Comparison of ENCODE assay signal across 18 cellular contexts in genomic region chr15:49985463-49985862, GRCh38.
DNase-seq lines count a peak whose midpoint lies in the region; ATAC-seq, FAIRE-seq and TF ChIP-seq lines count a peak whose summit lies in the region.
"Had no signal": no experiment of that assay in that cellular context is flagged by ENCODE, and none has a peak within 500 bp of the region (broad histone marks: within the 10 kb centered on the region; RNA-seq: fewer than 3 reads in every experiment).

No MANE protein-coding gene starts in this region.

- intact Hi-C loops in IMR-90 (cut with micrococcal nuclease), result no loop called here
- intact Hi-C loops in pancreas (cut with DNase I), result no loop called here

- H3K4ac ChIP-seq in IMR-90 (ENCODE audit: low read depth, low read length), result no peak overlapping the region

- peak overlapping the region; percentile 4; the same call in 1 of the 2 replicates for H4K5ac ChIP-seq in IMR-90 (ENCODE audit: low read depth, low read length)

- no peak for TF ChIP-seq RAD21 in IMR-90 (IDR thresholded peaks at IDR 0.05; ENCODE audit: low read length)

- H3K9me3 ChIP-seq in IMR-90 (ENCODE audit: control insufficient read depth, insufficient read depth, low read length), result no peaks in the 10 kb centered on the region
- no peaks in the 10 kb centered on the region for H3K9me3 ChIP-seq in neutrophil
- H3K9me3 ChIP-seq in pancreas, result no peaks in the 10 kb centered on the region

- H3K27me3 ChIP-seq in IMR-90 (ENCODE audit: control insufficient read depth, insufficient read depth, low read length) (no peaks in the 10 kb centered on the region), neutrophil (no peaks in the 10 kb centered on the region), pancreas (no peaks in the 10 kb centered on the region)

- 0 out of 3 replicates have a peak overlapping the region, but pooled peaks have one; percentile 9 for H2BK15ac ChIP-seq in IMR-90 (ENCODE audit: low read depth, low read length)

- no peak overlapping the region for H2BK5ac ChIP-seq in IMR-90 (ENCODE audit: low read depth, low read length, poor library complexity, severe bottlenecking)

- CTCF ChIA-PET in IMR-90 (lab: Yijun Ruan, JAX), result no interaction called here

- dilution Hi-C loops in IMR-90 (cut with HindIII; ENCODE audit: low sequenced_read_pairs, unreplicated experiment), result no loop called here

- peak overlapping the region; percentile 19; the same call in 1 of the 2 replicates for H3K18ac ChIP-seq in IMR-90 (ENCODE audit: low read depth, low read length)

- H3K4me3 ChIP-seq in IMR-90 (ENCODE audit: insufficient read depth, low read depth, low read length) (no peak overlapping the region), neutrophil (ENCODE audit: low read depth in 1 of 2, low read length in 1 of 2) (no peak overlapping the region), pancreas (no peak overlapping the region)
- H3K4me3 ChIP-seq: GM23338 had no signal

- no peak overlapping the region for H3K4me2 ChIP-seq in IMR-90 (ENCODE audit: low read depth, low read length)
- H3K4me2 ChIP-seq: GM23338 had no signal

- no peak overlapping the region for H2AK9ac ChIP-seq in IMR-90 (replicated peaks; ENCODE audit: low read depth, low read length, poor library complexity)

- no peaks in the 10 kb centered on the region for H3K9me1 ChIP-seq in IMR-90 (ENCODE audit: insufficient read depth, low read length)

- no peak overlapping the region for H3K14ac ChIP-seq in IMR-90 (replicated peaks; ENCODE audit: low read depth, low read length)

- H3K36me3 Mint-ChIP-seq in endothelial cell (ENCODE audit: low read depth, unreplicated experiment), result peaks cover 7% of the 10 kb centered on the region
- H3K36me3 Mint-ChIP-seq: CD4-positive, alpha-beta memory T cell had no signal

- TF ChIP-seq CTCF in IMR-90 (conservative IDR thresholded peaks at IDR 0.05; ENCODE audit: low read depth, low read length) (no peak), endothelial cell (IDR thresholded peaks at IDR 0.05; ENCODE audit: unreplicated experiment) (no peak), neutrophil (IDR thresholded peaks at IDR 0.05) (no peak), pancreas (IDR thresholded peaks at IDR 0.05) (no peak)

- POLR2A ChIA-PET in IMR-90 (lab: Charles Lee; ENCODE audit: unreplicated experiment), result no interaction called here

- no peak overlapping the region for H4K91ac ChIP-seq in IMR-90 (ENCODE audit: insufficient read depth, low read depth, low read length)

- DNase-seq in IMR-90 (no peak), endothelial cell (ENCODE audit: low spot score) (no peak), hippocampal formation (lab: John Stamatoyannopoulos, UW) (no peak), pancreas (no peak)
- no peak for DNase-seq in stimulated activated CD4-positive, alpha-beta T cell treated with anti-CD3 and anti-CD28 coated beads, Interleukin-4, amount 100 ng/mL, for 24 hours
- DNase-seq: C1 segment of cervical spinal cord; Calu3; CD4-positive, alpha-beta memory T cell; COR-L47; DMS53; DMS79 treated with DMSO at 0.1 percent for 48 hours; GF-D8; H9 had no signal

- peaks cover 53% of the 10 kb centered on the region for H3K4me1 Mint-ChIP-seq in endothelial cell (ENCODE audit: unreplicated experiment)
- H3K4me1 Mint-ChIP-seq: CD4-positive, alpha-beta memory T cell; GM23338 had no signal

- no peak overlapping the region for H3K56ac ChIP-seq in IMR-90 (ENCODE audit: extremely low read depth, insufficient read depth, low read length)

- no peak overlapping the region for H4K8ac ChIP-seq in IMR-90 (ENCODE audit: low read depth in 2 of 2, low read length in 2 of 2)

- H2BK20ac ChIP-seq in IMR-90 (ENCODE audit: low read depth, low read length), result peak overlapping the region; percentile 39; the same call in 1 of the 2 replicates

- H4K20me1 ChIP-seq in IMR-90 (ENCODE audit: insufficient read depth, low read length), result no peaks in the 10 kb centered on the region

- peak overlapping the region; percentile 75 for H3K27ac Mint-ChIP-seq in endothelial cell (ENCODE audit: unreplicated experiment)
- H3K27ac Mint-ChIP-seq: CD4-positive, alpha-beta memory T cell; GM23338; H9 had no signal

- BruUV-seq in IMR-90 (replicated peaks; lab: Mats Ljungman, UMichigan), result no TSS peak

- H3K9ac ChIP-seq in IMR-90 (ENCODE audit: low read depth, low read length), result no peak overlapping the region

- H2AK5ac ChIP-seq in IMR-90 (ENCODE audit: low read depth, low read length), result no peak overlapping the region

- no peak overlapping the region for H2AFZ ChIP-seq in IMR-90 (replicated peaks; ENCODE audit: low read length, poor library complexity)
- H2AFZ ChIP-seq: GM23338 had no signal

- in situ Hi-C loops in IMR-90 (cut with MboI; ENCODE audit: low sequenced_read_pairs), result no loop called here

- H3K27ac ChIP-seq in IMR-90 (ENCODE audit: insufficient read depth, low read length) (no peak overlapping the region), neutrophil (peak overlapping the region; percentile 82), pancreas (no peak overlapping the region)

- ATAC-seq in IMR-90 (ENCODE audit: low read depth) (no peak), pancreas (no peak)
- ATAC-seq: GM23338, HCT116 had no signal

- 81% methylated on average over 3 of the region's 4 CpGs; no CpG with 5 or more reads in 1 of the 2 experiments for WGBS in IMR-90 (ENCODE audit: extremely low coverage in 2 of 2, insufficient read length in 1 of 2), 2 experiments
- 57 to 60% methylated on average over 4 of the region's 4 CpGs for WGBS in pancreas, 2 donors

- H3K23ac ChIP-seq in IMR-90 (ENCODE audit: low read depth, low read length), result no peak overlapping the region

- TF ChIP-seq POLR2A in IMR-90 (IDR thresholded peaks at IDR 0.05; ENCODE audit: low read depth, low read length), result no peak

- H3K9me3 Mint-ChIP-seq in endothelial cell (ENCODE audit: unreplicated experiment), result no peaks in the 10 kb centered on the region
- H3K9me3 Mint-ChIP-seq: CD4-positive, alpha-beta memory T cell; GM23338; H9 had no signal

- peak overlapping the region; percentile 30; the same call in 1 of the 2 replicates for H2BK120ac ChIP-seq in IMR-90 (ENCODE audit: low read depth, low read length)

- H3K4me3 Mint-ChIP-seq in endothelial cell (ENCODE audit: unreplicated experiment), result no peak overlapping the region
- H3K4me3 Mint-ChIP-seq: CD4-positive, alpha-beta memory T cell; GM23338; H9 had no signal

- no peaks in the 10 kb centered on the region for H3K36me3 ChIP-seq in IMR-90 (ENCODE audit: control insufficient read depth, insufficient read depth, low read length)
- H3K36me3 ChIP-seq in neutrophil, result peaks cover 17% of the 10 kb centered on the region
- H3K36me3 ChIP-seq in pancreas, result no peaks in the 10 kb centered on the region

- H3K79me1 ChIP-seq in IMR-90 (ENCODE audit: low read depth in 1 of 2, low read length in 2 of 2), result no peaks in the 10 kb centered on the region

- peaks cover 13% of the 10 kb centered on the region for H3K4me1 ChIP-seq in IMR-90 (ENCODE audit: control insufficient read depth, insufficient read depth, low read length)
- peaks cover 11 to 30% of the 10 kb centered on the region in 2 experiments for H3K4me1 ChIP-seq in neutrophil (ENCODE audit: control insufficient read depth in 1 of 2, insufficient read depth in 1 of 2, low read depth in 1 of 2, low read length in 1 of 2)
- no peaks in the 10 kb centered on the region for H3K4me1 ChIP-seq in pancreas

- H3K27me3 Mint-ChIP-seq in endothelial cell (ENCODE audit: unreplicated experiment), result no peaks in the 10 kb centered on the region
- H3K27me3 Mint-ChIP-seq: CD4-positive, alpha-beta memory T cell had no signal

- FAIRE-seq in pancreas (lab: Jason Lieb, UNC), result no peak
- FAIRE-seq: GM12891, GM18507 had no signal

TF ChIP-seq in IMR-90, 13 proteins besides CTCF, POLR2A, EP300 and RAD21:
- TF ChIP-seq USF2 (IDR thresholded peaks at IDR 0.05; ENCODE audit: low read depth, low read length) (no peak), MAFK (IDR thresholded peaks at IDR 0.05; ENCODE audit: low read depth, low read length) (no peak), ELK1 (IDR thresholded peaks at IDR 0.05; ENCODE audit: borderline replicate concordance, low read depth, low read length) (no peak), CEBPB (IDR thresholded peaks at IDR 0.05; ENCODE audit: low read depth, low read length) (no peak), NFE2L2 (IDR thresholded peaks at IDR 0.05; ENCODE audit: low read depth, low read length) (no peak), MXI1 (IDR thresholded peaks at IDR 0.05; ENCODE audit: borderline replicate concordance, low read depth, low read length) (no peak), MAZ (IDR thresholded peaks at IDR 0.05; ENCODE audit: borderline replicate concordance, low read depth, low read length) (no peak), SMC3 (IDR thresholded peaks at IDR 0.05; ENCODE audit: low read depth, low read length) (no peak), RFX5 (IDR thresholded peaks at IDR 0.05; ENCODE audit: low read depth, low read length) (no peak), FOS (IDR thresholded peaks at IDR 0.05; ENCODE audit: low read depth, low read length) (no peak), CHD1 (IDR thresholded peaks at IDR 0.05; ENCODE audit: low read depth, low read length) (no peak), RCOR1 (IDR thresholded peaks at IDR 0.05; ENCODE audit: insufficient replicate concordance, low read length) (no peak), BHLHE40 (IDR thresholded peaks at IDR 0.05; ENCODE audit: low read depth, low read length) (no peak)
